ENCODE assay signal across 16 cellular contexts in the genomic region with DNA sequence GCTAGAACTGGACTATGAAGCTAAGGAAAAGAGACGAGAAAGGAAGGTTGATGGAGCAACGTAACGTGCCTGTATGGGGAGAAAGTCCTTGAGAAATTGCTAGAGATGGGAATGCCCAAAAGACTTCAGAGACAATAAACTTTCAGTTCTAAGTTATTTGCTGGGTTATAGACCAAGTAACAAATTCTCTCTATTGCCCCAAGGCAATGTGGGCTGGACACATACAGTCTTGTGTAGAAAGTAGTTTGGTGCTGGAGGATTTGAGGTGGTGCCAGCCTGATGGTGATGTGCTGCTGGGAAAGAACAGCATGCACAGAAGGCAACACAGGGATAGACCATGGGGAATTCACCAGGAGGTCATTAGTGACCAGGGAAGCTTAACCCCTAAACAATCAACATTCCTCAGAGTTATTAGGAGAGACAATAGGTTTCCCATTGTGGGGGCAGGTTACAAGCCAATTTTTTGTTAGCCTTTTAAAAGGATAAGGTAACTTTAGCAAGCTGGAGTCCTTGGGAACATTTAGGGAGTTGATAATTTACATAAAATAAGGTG.
"Had no signal": no experiment of that assay in that cellular context is flagged by ENCODE, and none has a peak within 500 bp of the region (broad histone marks: within the 10 kb centered on the region; RNA-seq: fewer than 3 reads in every experiment).

No MANE protein-coding gene starts in this region.

- H3K27me3 Mint-ChIP-seq: activated naive CD8-positive, alpha-beta T cell; dendritic cell treated with granulocyte-macrophage colony-stimulating factor and Interleukin-4, amounts not matched to agents 40 ng/mL and 50 ng/mL, for 4 days had no signal

- H3K27ac Mint-ChIP-seq: activated naive CD8-positive, alpha-beta T cell; dendritic cell treated with granulocyte-macrophage colony-stimulating factor and Interleukin-4, amounts not matched to agents 40 ng/mL and 50 ng/mL, for 4 days; nephron progenitor cell; T-helper 1 cell treated with Interleukin-12 subunit alpha and Interleukin-12 subunit beta and Interleukin-4 antibody, amounts not matched to agents 30 μg/mL and 1 μg/mL, for 36 hours had no signal

- H3K4me3 ChIP-seq: esophagus squamous epithelium, left lung had no signal

- ATAC-seq: activated CD4-positive, CD25-positive, alpha-beta regulatory T cell treated with anti-CD3 and anti-CD28 coated beads, Interleukin-2, amount 50 U/mL, for 24 hours had no signal

- FAIRE-seq: endothelial cell of umbilical vein, keratinocyte had no signal

- H3K36me3 ChIP-seq: esophagus squamous epithelium, left lung had no signal

- H3K9me3 ChIP-seq: esophagus squamous epithelium, left lung had no signal

- H3K4me3 Mint-ChIP-seq: activated naive CD8-positive, alpha-beta T cell; dendritic cell treated with granulocyte-macrophage colony-stimulating factor and Interleukin-4, amounts not matched to agents 40 ng/mL and 50 ng/mL, for 4 days; nephron progenitor cell; T-helper 1 cell treated with Interleukin-12 subunit alpha and Interleukin-12 subunit beta and Interleukin-4 antibody, amounts not matched to agents 30 μg/mL and 1 μg/mL, for 36 hours had no signal

- H3K27ac ChIP-seq: esophagus squamous epithelium, left lung had no signal

- H3K9me3 Mint-ChIP-seq: dendritic cell treated with granulocyte-macrophage colony-stimulating factor and Interleukin-4, amounts not matched to agents 40 ng/mL and 50 ng/mL, for 4 days; T-helper 1 cell treated with Interleukin-12 subunit alpha and Interleukin-12 subunit beta and Interleukin-4 antibody, amounts not matched to agents 30 μg/mL and 1 μg/mL, for 36 hours had no signal

- H3K4me1 ChIP-seq: left lung had no signal

- DNase-seq: activated CD8-positive, alpha-beta memory T cell treated with anti-CD3 and anti-CD28 coated beads for 24 hours; activated CD8-positive, alpha-beta memory T cell treated with anti-CD3 and anti-CD28 coated beads, Interleukin-2, amount 50 U/mL, for 48 hours; activated effector memory CD4-positive, alpha-beta T cell treated with Interleukin-2 at 50 U/mL for 16 hours; activated T-cell treated with anti-CD3 and anti-CD28 coated beads, Interleukin-2, amount 50 U/mL, for 48 hours; effector CD8-positive, alpha-beta T cell; esophagus squamous epithelium; left lung; nephron progenitor cell; stimulated activated CD8-positive, alpha-beta memory T cell treated with anti-CD3 and anti-CD28 coated beads, Interleukin-4, amount 100 ng/mL, for 48 hours; stimulated activated naive CD4-positive, alpha-beta T cell had no signal

- H3K27me3 ChIP-seq: esophagus squamous epithelium, left lung had no signal
